In the genomic region with DNA sequence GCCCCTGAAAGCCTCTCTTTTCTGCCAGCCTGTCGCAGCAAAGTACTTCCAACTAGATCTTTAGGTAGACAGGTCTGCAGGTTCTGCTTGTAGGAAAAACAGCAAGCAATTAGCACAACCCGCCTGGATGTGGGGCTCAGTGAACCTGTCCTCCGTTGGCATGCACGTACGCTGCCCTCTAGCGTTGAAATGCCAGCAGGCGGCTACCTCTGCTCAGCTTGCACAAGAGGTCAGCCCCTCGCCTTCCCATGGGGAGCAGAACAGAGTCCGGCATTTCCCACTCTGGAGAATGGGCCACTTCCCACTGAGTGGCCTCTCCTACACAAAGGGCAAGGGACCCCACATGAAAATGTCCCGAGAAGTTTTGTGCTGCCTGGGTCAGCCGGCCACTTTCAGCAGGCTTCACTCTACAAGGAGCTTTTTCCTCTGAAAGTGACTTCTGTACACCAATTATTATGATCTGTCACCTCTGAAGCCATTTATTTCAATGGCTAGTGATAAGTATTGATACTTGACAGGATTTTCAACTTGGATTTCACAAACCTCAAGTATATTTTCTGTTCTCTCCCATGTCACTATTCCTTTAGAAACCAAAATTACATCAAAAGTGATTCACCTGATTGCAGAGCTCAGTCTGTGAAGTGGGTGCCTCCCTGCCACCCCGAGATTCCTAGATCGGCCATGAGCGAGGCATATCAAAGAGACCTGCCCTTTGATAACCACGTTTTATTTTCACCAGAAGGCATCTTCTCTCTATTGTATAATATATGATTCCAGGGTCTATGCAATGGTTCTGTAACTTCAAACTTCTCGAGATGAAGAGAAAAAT, we compare ENCODE assay signal across 8 cellular contexts. TPM values are rescaled to one million over a fixed set of nuclear protein-coding genes. Genes with fewer than 3 reads are reported as not detected.
A peak's percentile ranks its signal among the peaks of the same experiment; 100 is the strongest.
DNase-seq lines count a peak whose midpoint lies in the region; ATAC-seq and TF ChIP-seq lines count a peak whose summit lies in the region.

No MANE protein-coding gene starts in this region.

- H3K9me3 ChIP-seq in adipocyte (ENCODE audit: control insufficient read depth, low read length) (no peaks in the 10 kb centered on the region), right atrium auricular region (no peaks in the 10 kb centered on the region)

- H3K9ac ChIP-seq in adipocyte (ENCODE audit: low read length), result peak overlapping the region; percentile 73

- DNase-seq in NCI-H2081 (lab: John Stamatoyannopoulos, UW) (peak; percentile 42 to 61), NCI-H2081 treated with DMSO at 0.1 percent for 48 hours (lab: John Stamatoyannopoulos, UW) (no peak), SW 1271 (lab: John Stamatoyannopoulos, UW) (peak; percentile 51 to 83), adipocyte (ENCODE audit: low read depth) (peak; percentile 82), right atrium auricular region (ENCODE audit: low spot score) (peak; percentile 87), sciatic nerve (ENCODE audit: low spot score) (peak; percentile 85)

- H3K27me3 ChIP-seq in adipocyte (replicated peaks; ENCODE audit: control insufficient read depth, insufficient read depth, low read length), result no peaks in the 10 kb centered on the region
- no peaks in the 10 kb centered on the region for H3K27me3 ChIP-seq in right atrium auricular region

- ATAC-seq in sciatic nerve, result peak; percentile 80
- no peak for ATAC-seq in GM21825 (IDR thresholded peaks at IDR 0.05; ENCODE audit: unreplicated experiment)

- peak overlapping the region; percentile 78 to 83 for H3K27ac ChIP-seq in right atrium auricular region

- peak; percentile 94 for TF ChIP-seq CTCF in LNCAP (IDR thresholded peaks at IDR 0.05)
- TF ChIP-seq CTCF in right atrium auricular region (IDR thresholded peaks at IDR 0.05), result peak; percentile 68 to 84

- H3K36me3 ChIP-seq in adipocyte (ENCODE audit: control insufficient read depth, insufficient read depth, low read length, severe bottlenecking) (no peaks in the 10 kb centered on the region), right atrium auricular region (no peaks in the 10 kb centered on the region)

- H3K4me1 ChIP-seq in adipocyte (ENCODE audit: control insufficient read depth, insufficient read depth, low read length) (peaks cover 32% of the 10 kb centered on the region), right atrium auricular region (peaks cover 0 to 36% of the 10 kb centered on the region in 2 donors)

- no peak overlapping the region for H3K4me3 ChIP-seq in adipocyte (ENCODE audit: low read length)
- H3K4me3 ChIP-seq in right atrium auricular region, result no peak overlapping the region

- intact Hi-C loops in sciatic nerve (cut with DNase I), result no loop called here

RNA-seq across cellular contexts. Expression of a gene that starts 56.7 kb away (rescaled TPM):
- total RNA-seq in right atrium auricular region, result 10 to 100 TPM; 34.1 to 39.8 TPM
- 83.5 TPM for total RNA-seq in sciatic nerve
